ENCODE assay signal across 19 cellular contexts in genomic region chr14:88481794-88482193, GRCh38.
"Had no signal": no experiment of that assay in that cellular context is flagged by ENCODE, and none has a peak within 500 bp of the region (broad histone marks: within the 10 kb centered on the region; RNA-seq: fewer than 3 reads in every experiment).

No MANE protein-coding gene starts in this region.

- H3K4me2 ChIP-seq: hepatocyte, SK-N-SH had no signal

- H3K9ac ChIP-seq: SK-N-SH had no signal

- H3K4me1 ChIP-seq: adrenal gland, body of pancreas had no signal

- ATAC-seq: activated T-helper 17 cell treated with anti-CD3 and anti-CD28 coated beads, Interleukin-2, amount 50 U/mL, for 72 hours; body of pancreas; effector memory CD8-positive, alpha-beta T cell; gastroesophageal sphincter; stimulated activated naive CD8-positive, alpha-beta T cell treated with anti-CD3 and anti-CD28 coated beads, Interleukin-15, amount 100 ng/mL, for 72 hours had no signal

- H3K27ac ChIP-seq: adrenal gland, body of pancreas, epithelial cell of prostate, gastroesophageal sphincter, hepatocyte, ovary, testis had no signal

- H2AFZ ChIP-seq: hepatocyte had no signal

- H3K4me3 ChIP-seq: adrenal gland, body of pancreas, gastroesophageal sphincter, hepatocyte, ovary, testis had no signal

- H3K9me3 ChIP-seq: adrenal gland, body of pancreas, gastroesophageal sphincter, ovary, SK-N-SH, testis had no signal

- DNase-seq: activated B cell treated with CpG ODN at 0.5 μM for 24 hours; activated CD4-positive, alpha-beta T cell treated with anti-CD3 and anti-CD28 coated beads, Interleukin-2, amount 10 ng/mL, durations not matched to agents 7 days and 5 days; activated CD8-positive, alpha-beta memory T cell treated with anti-CD3 and anti-CD28 coated beads for 24 hours; activated naive CD4-positive, alpha-beta T cell treated with anti-CD3 and anti-CD28 coated beads, Interleukin-2, amount 10 ng/mL, durations not matched to agents 7 days and 5 days; adrenal gland; body of pancreas; effector memory CD8-positive, alpha-beta T cell; kidney glomerular epithelial cell; nephron progenitor cell; ovary; SK-N-SH; stimulated activated CD4-positive, alpha-beta T cell treated with anti-CD3 and anti-CD28 coated beads, Interleukin-4, amount 100 ng/mL, for 4 hours; stimulated activated naive CD8-positive, alpha-beta T cell treated with anti-CD3 and anti-CD28 coated beads, Interleukin-15, amount 100 ng/mL, for 72 hours; T-helper 1 cell; testis had no signal

- H3K79me2 ChIP-seq: hepatocyte had no signal

- H3K36me3 ChIP-seq: ovary had no signal

- H3K27me3 ChIP-seq: adrenal gland, body of pancreas, gastroesophageal sphincter, hepatocyte, ovary, testis had no signal
